ENCODE assay signal across 2 cellular contexts in the genomic region with DNA sequence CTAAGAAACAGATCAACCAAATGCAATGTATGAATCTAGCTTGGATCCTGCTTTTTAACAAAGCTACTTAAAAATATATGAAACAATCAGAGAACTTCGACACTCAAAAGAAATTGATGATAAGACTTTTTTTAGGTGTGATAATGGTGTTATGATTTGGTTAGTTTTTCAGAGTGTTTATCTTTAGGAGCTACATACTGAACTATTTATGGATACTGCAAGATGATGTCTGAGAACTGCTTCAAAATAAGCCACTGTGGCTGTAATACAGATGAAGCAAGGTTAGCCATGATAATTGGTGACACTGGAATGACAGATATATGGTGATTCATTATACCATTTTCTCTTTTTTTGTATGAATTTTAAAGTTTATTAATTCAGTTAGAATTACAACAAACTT.
TF ChIP-seq lines count a peak whose summit lies in the region.

No MANE protein-coding gene starts in this region.

TF ChIP-seq in HepG2, 621 proteins besides CTCF, POLR2A, EP300 and RAD21:
- TF ChIP-seq MAFK (conservative IDR thresholded peaks at IDR 0.05 in 1 of 2, IDR thresholded peaks at IDR 0.05 in 1 of 2; ENCODE audit: low read length in 2 of 2) (peak; percentile 5 to 45; a peak in 1 of 4 replicates), EEA1 (CRISPR knock-in tag; IDR thresholded peaks at IDR 0.05; ENCODE audit: borderline replicate concordance) (no peak)

TF ChIP-seq in endothelial cell of umbilical vein, 7 proteins besides CTCF, POLR2A, EP300 and RAD21:
- TF ChIP-seq EZH2 (IDR thresholded peaks at IDR 0.05; ENCODE audit: borderline replicate concordance, low read depth, low read length, severe bottlenecking) (no peak), FOS (IDR thresholded peaks at IDR 0.05; ENCODE audit: borderline replicate concordance, insufficient read depth, low read length) (no peak), GATA2 (IDR thresholded peaks at IDR 0.05; ENCODE audit: insufficient read depth, insufficient read length, low read depth, low read length) (no peak), JUN (IDR thresholded peaks at IDR 0.05; ENCODE audit: borderline replicate concordance, insufficient read depth, insufficient read length, low read depth) (no peak)
- TF ChIP-seq, protein P1, sequence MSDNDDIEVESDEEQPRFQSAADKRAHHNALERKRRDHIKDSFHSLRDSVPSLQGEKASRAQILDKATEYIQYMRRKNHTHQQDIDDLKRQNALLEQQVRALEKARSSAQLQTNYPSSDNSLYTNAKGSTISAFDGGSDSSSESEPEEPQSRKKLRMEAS (IDR thresholded peaks at IDR 0.05; ENCODE audit: insufficient read depth, insufficient read length), result no peak
